14 cellular contexts compared by ENCODE assay signal in the genomic region with DNA sequence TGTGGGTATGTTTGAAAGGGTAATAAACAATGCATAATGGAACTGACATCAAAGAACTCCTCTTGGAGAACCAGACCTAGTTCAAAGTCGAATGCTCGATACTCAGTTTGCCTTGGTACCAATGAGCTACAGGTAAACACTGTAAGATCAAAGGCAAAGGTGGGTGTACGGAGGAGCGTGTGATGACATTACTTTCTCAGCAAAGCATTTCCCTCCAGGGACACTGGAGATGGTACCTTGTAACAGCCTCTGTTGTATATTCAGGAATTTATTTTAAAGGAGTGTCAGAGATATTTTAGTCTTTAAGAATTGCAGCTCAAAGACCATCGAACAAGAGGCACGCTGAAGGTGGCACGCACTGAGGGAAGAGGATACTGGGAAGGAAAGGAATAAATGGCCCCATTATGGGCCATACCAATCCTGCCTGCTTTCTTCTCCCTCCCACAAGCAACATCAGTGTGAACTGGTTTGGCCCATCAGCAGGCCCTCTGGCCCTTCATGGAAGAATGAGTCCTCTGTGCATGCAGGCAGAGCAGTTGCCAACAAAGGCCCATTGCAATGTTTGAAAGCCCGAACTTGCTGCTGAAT.
DNase-seq lines count a peak whose midpoint lies in the region; ATAC-seq, FAIRE-seq and TF ChIP-seq lines count a peak whose summit lies in the region.
"Had no signal": no experiment of that assay in that cellular context is flagged by ENCODE, and none has a peak within 500 bp of the region (broad histone marks: within the 10 kb centered on the region; RNA-seq: fewer than 3 reads in every experiment).

No MANE protein-coding gene starts in this region.

- H3K36me3 ChIP-seq in HepG2 (replicated peaks in 1 of 2; ENCODE audit: control insufficient read depth in 1 of 2, insufficient read depth in 2 of 2, low read length in 2 of 2) (no peaks in the 10 kb centered on the region), right lobe of liver (no peaks in the 10 kb centered on the region), mucosa of rectum (ENCODE audit: control insufficient read depth in 2 of 2, insufficient read depth in 2 of 2, low read length in 2 of 2) (no peaks in the 10 kb centered on the region), vagina (no peaks in the 10 kb centered on the region), OCI-LY7 (ENCODE audit: insufficient read depth, low read length) (no peaks in the 10 kb centered on the region)
- H3K36me3 ChIP-seq: neutrophil, tibial artery had no signal

- no peaks in the 10 kb centered on the region for H3K4me1 Mint-ChIP-seq in activated T-cell treated with anti-CD3 and anti-CD28 coated beads, Interleukin-2, amount 50 U/mL, for 24 hours (ENCODE audit: low read depth)
- H3K4me1 Mint-ChIP-seq: activated CD4-positive, alpha-beta memory T cell treated with anti-CD3 and anti-CD28 coated beads, Interleukin-2, amount 10 ng/mL, durations not matched to agents 7 days and 5 days had no signal

- H3K9ac ChIP-seq in HepG2 (ENCODE audit: insufficient read depth, low read depth, low read length) (peak overlapping the region; percentile 62), mucosa of rectum (ENCODE audit: low read depth in 1 of 2, low read length in 2 of 2) (no peak overlapping the region)

- H3K4me1 ChIP-seq in HepG2 (ENCODE audit: insufficient read depth, low read length): peaks cover 59% of the 10 kb centered on the region
- H3K4me1 ChIP-seq in right lobe of liver: no peaks in the 10 kb centered on the region
- no peaks in the 10 kb centered on the region for H3K4me1 ChIP-seq in mucosa of rectum (ENCODE audit: control insufficient read depth in 2 of 2, insufficient read depth in 2 of 2, low read length in 2 of 2)
- H3K4me1 ChIP-seq in vagina: peaks cover 36% of the 10 kb centered on the region
- no peaks in the 10 kb centered on the region for H3K4me1 ChIP-seq in OCI-LY7 (ENCODE audit: insufficient read depth, low read length, poor library complexity, severe bottlenecking)

- TF ChIP-seq POLR2A in HepG2 (IDR thresholded peaks at IDR 0.05; ENCODE audit: insufficient read depth in 1 of 2, low read depth in 2 of 2, low read length in 2 of 2) (0 out of 4 replicates have a peak, but pooled peaks of 1 of the 2 experiments have one; percentile 26), right lobe of liver (IDR thresholded peaks at IDR 0.05) (no peak), vagina (IDR thresholded peaks at IDR 0.05) (no peak)

- TF ChIP-seq RAD21 in HepG2 (CRISPR knock-in tag; IDR thresholded peaks at IDR 0.05): no peak

- 1% methylated on average over 8 of the region's 8 CpGs for WGBS in HepG2 (ENCODE audit: low lambda C conversion rate)
- 83% methylated on average over 7 of the region's 8 CpGs for WGBS in right lobe of liver (ENCODE audit: insufficient coverage, low coverage, low lambda C conversion rate, missing lambda C conversion rate)

- H3K9me3 Mint-ChIP-seq in activated T-cell treated with anti-CD3 and anti-CD28 coated beads, Interleukin-2, amount 50 U/mL, for 24 hours: peaks cover 8% of the 10 kb centered on the region

- no peaks in the 10 kb centered on the region for H3K27me3 Mint-ChIP-seq in activated T-cell treated with anti-CD3 and anti-CD28 coated beads, Interleukin-2, amount 50 U/mL, for 24 hours
- H3K27me3 Mint-ChIP-seq: activated CD4-positive, alpha-beta memory T cell treated with anti-CD3 and anti-CD28 coated beads, Interleukin-2, amount 10 ng/mL, durations not matched to agents 7 days and 5 days had no signal

- CTCF ChIA-PET in HepG2 (lab: Yijun Ruan, JAX; ENCODE audit: low intra/inter-chr PET ratio, low total read pairs): no interaction called here
- CTCF ChIA-PET in OCI-LY7 (lab: Charles Lee; ENCODE audit: unreplicated experiment): no interaction called here

- BruUV-seq in HepG2 (replicated peaks; lab: Mats Ljungman, UMichigan) (no TSS peak), OCI-LY7 (replicated peaks; lab: Mats Ljungman, UMichigan) (no TSS peak)

- peak; percentile 99 for DNase-seq in HepG2 (ENCODE audit: low spot score)
- no peak for DNase-seq in right lobe of liver
- peak; percentile 49 for DNase-seq in ecto neural progenitor cell (ENCODE audit: low spot score)
- DNase-seq in vagina (ENCODE audit: extremely low spot score in 2 of 2): no peak
- no peak for DNase-seq in activated T-cell treated with anti-CD3 and anti-CD28 coated beads, Interleukin-2, amount 50 U/mL, for 24 hours
- DNase-seq in NCI-H69 (lab: John Stamatoyannopoulos, UW): no peak
- no peak for DNase-seq in OCI-LY7 (ENCODE audit: low spot score)
- DNase-seq: activated CD4-positive, alpha-beta memory T cell treated with anti-CD3 and anti-CD28 coated beads, Interleukin-2, amount 10 ng/mL, durations not matched to agents 7 days and 5 days; T1000; tibial artery had no signal

- H3K4me2 ChIP-seq in HepG2 (ENCODE audit: low read depth, low read length) (peak overlapping the region; percentile 48), OCI-LY7 (ENCODE audit: low read length) (no peak overlapping the region)

- no peaks in the 10 kb centered on the region for H3K36me3 Mint-ChIP-seq in activated T-cell treated with anti-CD3 and anti-CD28 coated beads, Interleukin-2, amount 50 U/mL, for 24 hours (ENCODE audit: low read depth)

- no peak overlapping the region; a peak in 1 of 6 replicates for H3K4me3 ChIP-seq in HepG2 (replicated peaks in 1 of 3; ENCODE audit: insufficient read depth in 1 of 3, low read depth in 2 of 3, low read length in 3 of 3)
- H3K4me3 ChIP-seq in right lobe of liver: no peak overlapping the region
- H3K4me3 ChIP-seq in mucosa of rectum (ENCODE audit: low read length in 2 of 2): no peak overlapping the region
- no peak overlapping the region for H3K4me3 ChIP-seq in vagina
- H3K4me3 ChIP-seq in OCI-LY7 (ENCODE audit: low read depth, low read length, poor library complexity, severe bottlenecking): no peak overlapping the region
- H3K4me3 ChIP-seq: tibial artery had no signal

- no peaks in the 10 kb centered on the region for H3K9me2 ChIP-seq in OCI-LY7 (ENCODE audit: insufficient read depth, low read length)

- peak; percentile 76 for FAIRE-seq in HepG2 (lab: Jason Lieb, UNC)
- FAIRE-seq: endometrium had no signal

- ATAC-seq in HepG2 (peak; percentile 93), right lobe of liver (no peak)

- H3K27ac ChIP-seq in HepG2 (ENCODE audit: extremely low read length, insufficient read depth, low read length) (peak overlapping the region; percentile 82), right lobe of liver (no peak overlapping the region), mucosa of rectum (ENCODE audit: low read depth in 2 of 2, low read length in 2 of 2) (peak overlapping the region; percentile 11 to 17), vagina (peak overlapping the region; percentile 73), OCI-LY7 (ENCODE audit: low read depth, low read length, poor library complexity, severe bottlenecking) (no peak overlapping the region)
- H3K27ac ChIP-seq: neutrophil had no signal

- intact Hi-C loops in HepG2 (cut with micrococcal nuclease; ENCODE audit: unreplicated experiment): loop anchor here (2.0 to 5.0 kb wide), 2 partner anchors 21 to 332 kb away; no protein-coding TSS in a partner anchor
- intact Hi-C loops in right lobe of liver (cut with DNase I): no loop called here
- intact Hi-C loops in vagina (cut with DNase I): no loop called here
- intact Hi-C loops in OCI-LY7 (cut with micrococcal nuclease; ENCODE audit: unreplicated experiment): no loop called here

- POLR2A ChIA-PET in HepG2 (lab: Yijun Ruan, JAX) (interaction anchor here (0.8 to 2.3 kb wide), 4 partner anchors 20 to 330 kb away, joined by 3 to 11 read pairs (median 3); no protein-coding TSS in a partner anchor), OCI-LY7 (lab: Charles Lee) (interaction anchor here (1.1 kb wide), 1 partner anchor 10 kb away, joined by 4 read pairs; no protein-coding TSS in a partner anchor)

- no peak overlapping the region for H3K4me3 Mint-ChIP-seq in activated T-cell treated with anti-CD3 and anti-CD28 coated beads, Interleukin-2, amount 50 U/mL, for 24 hours
- H3K4me3 Mint-ChIP-seq: activated CD4-positive, alpha-beta memory T cell treated with anti-CD3 and anti-CD28 coated beads, Interleukin-2, amount 10 ng/mL, durations not matched to agents 7 days and 5 days had no signal

- H4K20me1 ChIP-seq in HepG2 (ENCODE audit: insufficient read depth, low read length): no peaks in the 10 kb centered on the region
- H4K20me1 ChIP-seq in OCI-LY7 (ENCODE audit: insufficient read depth, low read length): no peaks in the 10 kb centered on the region

- H2AFZ ChIP-seq in HepG2 (ENCODE audit: low read length) (no peak overlapping the region), OCI-LY7 (ENCODE audit: low read length) (no peak overlapping the region)

- in situ Hi-C loops in HepG2 (cut with HindIII; ENCODE audit: extremely low pct_ligation_motif_present, low pct_unique_long_range_greater_than_20kb): loop anchor here (25.0 kb wide), 1 partner anchor 317 kb away; no protein-coding TSS in a partner anchor

- no peak overlapping the region for H3K27ac Mint-ChIP-seq in activated T-cell treated with anti-CD3 and anti-CD28 coated beads, Interleukin-2, amount 50 U/mL, for 24 hours
- H3K27ac Mint-ChIP-seq: activated CD4-positive, alpha-beta memory T cell treated with anti-CD3 and anti-CD28 coated beads, Interleukin-2, amount 10 ng/mL, durations not matched to agents 7 days and 5 days; activated T-helper 2 cell treated with anti-CD3 and anti-CD28 coated beads, Interferon-gamma antibody, Interleukin-2, Interleukin-4, amounts not matched to agents 10 μg/mL and 5 μg/mL and 100 μg/mL, durations not matched to agents 14 hours and 24 hours and 36 hours had no signal

- no peaks in the 10 kb centered on the region for H3K9me3 ChIP-seq in HepG2 (ENCODE audit: low read length)
- no peaks in the 10 kb centered on the region for H3K9me3 ChIP-seq in right lobe of liver
- no peaks in the 10 kb centered on the region for H3K9me3 ChIP-seq in mucosa of rectum (ENCODE audit: control insufficient read depth in 2 of 2, low read length in 2 of 2)
- no peaks in the 10 kb centered on the region for H3K9me3 ChIP-seq in vagina
- H3K9me3 ChIP-seq in OCI-LY7 (ENCODE audit: low read length): no peaks in the 10 kb centered on the region
- H3K9me3 ChIP-seq: neutrophil, tibial artery had no signal

- H3K79me2 ChIP-seq in HepG2 (ENCODE audit: insufficient read depth, low read length): no peaks in the 10 kb centered on the region
- H3K79me2 ChIP-seq in OCI-LY7 (ENCODE audit: insufficient read depth, low read depth, low read length): no peaks in the 10 kb centered on the region

- TF ChIP-seq CTCF in HepG2 (CRISPR knock-in tag; IDR thresholded peaks at IDR 0.05) (no peak), right lobe of liver (IDR thresholded peaks at IDR 0.05) (no peak), vagina (IDR thresholded peaks at IDR 0.05) (no peak), OCI-LY7 (conservative IDR thresholded peaks at IDR 0.05; ENCODE audit: low read length) (no peak)

- peak; percentile 81 to 98; a peak in 3 of 4 replicates for TF ChIP-seq EP300 in HepG2 (IDR thresholded peaks at IDR 0.05; ENCODE audit: low read depth in 2 of 2, low read length in 2 of 2)
- peak; percentile 97 for TF ChIP-seq EP300 in HepG2 (CRISPR knock-in tag; IDR thresholded peaks at IDR 0.05; ENCODE audit: borderline replicate concordance)

- H3K27me3 ChIP-seq in HepG2 (ENCODE audit: control insufficient read depth in 1 of 2, insufficient read depth in 2 of 2, low read length in 2 of 2) (no peaks in the 10 kb centered on the region), right lobe of liver (no peaks in the 10 kb centered on the region), mucosa of rectum (ENCODE audit: control insufficient read depth in 2 of 2, insufficient read depth in 2 of 2, low read length in 2 of 2) (no peaks in the 10 kb centered on the region), vagina (no peaks in the 10 kb centered on the region)
- H3K27me3 ChIP-seq: neutrophil, tibial artery had no signal

Comparison
In these comparisons a context has a peak if more than half of its experiments do, and no peak if none do; other contexts are left out.
1. DNase-seq: peak in HepG2 (single experiment) and ecto neural progenitor cell (single experiment); none in right lobe of liver (0 of 3), vagina (0 of 2), activated T-cell treated with anti-CD3 and anti-CD28 coated beads, Interleukin-2, amount 50 U/mL, for 24 hours (single experiment), NCI-H69 (single experiment) and OCI-LY7 (single experiment).
2. H3K27ac ChIP-seq: peak in HepG2 (single experiment), mucosa of rectum (2 of 2) and vagina (single experiment); none in right lobe of liver (0 of 3) and OCI-LY7 (single experiment).